ENCODE assay signal across 19 cellular contexts in genomic region chr2:15154289-15154688, GRCh38.
DNase-seq lines count a peak whose midpoint lies in the region; ATAC-seq and TF ChIP-seq lines count a peak whose summit lies in the region.
"Had no signal": no experiment of that assay in that cellular context is flagged by ENCODE, and none has a peak within 500 bp of the region (broad histone marks: within the 10 kb centered on the region; RNA-seq: fewer than 3 reads in every experiment).

No MANE protein-coding gene starts in this region.

- peaks cover 7% of the 10 kb centered on the region for H3K27me3 Mint-ChIP-seq in stimulated activated naive CD8-positive, alpha-beta T cell treated with anti-CD3 and anti-CD28 coated beads, Interleukin-15, amount 100 ng/mL, for 72 hours
- H3K27me3 Mint-ChIP-seq in HFFc6 (ENCODE audit: insufficient read depth) = no peaks in the 10 kb centered on the region; the same call in 1 of the 2 replicates

- H3K36me3 Mint-ChIP-seq in activated naive CD4-positive, alpha-beta T cell treated with anti-CD3 and anti-CD28 coated beads, Interleukin-2, amount 50 U/mL, for 72 hours = peaks cover 4 to 6% of the 10 kb centered on the region in 2 donors
- H3K36me3 Mint-ChIP-seq in HFFc6 (ENCODE audit: low read depth) = no peaks in the 10 kb centered on the region

- H3K4me3 Mint-ChIP-seq in stimulated activated naive CD8-positive, alpha-beta T cell treated with anti-CD3 and anti-CD28 coated beads, Interleukin-15, amount 100 ng/mL, for 72 hours = no peak overlapping the region
- H3K4me3 Mint-ChIP-seq in HFFc6 = no peak overlapping the region

- DNase-seq in activated naive CD4-positive, alpha-beta T cell treated with anti-CD3 and anti-CD28 coated beads, Interleukin-2, amount 50 U/mL, for 72 hours (ENCODE audit: low spot score in 2 of 2) = no peak
- no peak for DNase-seq in activated naive CD4-positive, alpha-beta T cell (lab: John Stamatoyannopoulos, UW)
- DNase-seq in SJSA1 (ENCODE audit: low read depth in 1 of 2, low spot score in 2 of 2) (peak in 1 of 2 experiments; percentile 66), kidney glomerular epithelial cell (lab: John Stamatoyannopoulos, UW) (peak; percentile 52), NCI-H1048 (lab: John Stamatoyannopoulos, UW) (no peak), HFFc6 (no peak)
- DNase-seq in stimulated activated naive CD8-positive, alpha-beta T cell treated with anti-CD3 and anti-CD28 coated beads, Interleukin-15, amount 100 ng/mL, for 72 hours = peak in 1 of 2 donors; percentile 22
- DNase-seq: activated CD4-positive, alpha-beta T cell treated with anti-CD3 and anti-CD28 coated beads for 4 hours; BE2C; COR-L47; DMS79 treated with DMSO at 0.1 percent for 48 hours; NCI-H187 treated with DMSO at 0.1 percent for 48 hours; posterior cingulate gyrus; SK-N-SH; stimulated activated CD8-positive, alpha-beta memory T cell treated with anti-CD3 and anti-CD28 coated beads, Interleukin-4, amount 100 ng/mL, for 48 hours; substantia nigra had no signal

- H3K9me3 ChIP-seq in SJSA1 (replicated peaks) = no peaks in the 10 kb centered on the region
- H3K9me3 ChIP-seq: BE2C, gastroesophageal sphincter, SK-N-SH had no signal

- no peak overlapping the region for H3K27ac Mint-ChIP-seq in activated naive CD4-positive, alpha-beta T cell treated with anti-CD3 and anti-CD28 coated beads, Interleukin-2, amount 50 U/mL, for 72 hours
- H3K27ac Mint-ChIP-seq in stimulated activated naive CD8-positive, alpha-beta T cell treated with anti-CD3 and anti-CD28 coated beads, Interleukin-15, amount 100 ng/mL, for 72 hours = no peak overlapping the region
- H3K27ac Mint-ChIP-seq in HFFc6 = no peak overlapping the region

- peaks cover 19% of the 10 kb centered on the region for H3K4me1 Mint-ChIP-seq in stimulated activated naive CD8-positive, alpha-beta T cell treated with anti-CD3 and anti-CD28 coated beads, Interleukin-15, amount 100 ng/mL, for 72 hours
- peaks cover 7% of the 10 kb centered on the region; the same call in 1 of the 2 replicates for H3K4me1 Mint-ChIP-seq in HFFc6 (ENCODE audit: low read depth)

- no peaks in the 10 kb centered on the region for H3K36me3 ChIP-seq in SJSA1
- H3K36me3 ChIP-seq: BE2C, gastroesophageal sphincter had no signal

- TF ChIP-seq CTCF in HFFc6 (IDR thresholded peaks at IDR 0.05) = no peak

- peaks cover 15% of the 10 kb centered on the region for H3K4me1 ChIP-seq in SJSA1 (replicated peaks)
- H3K4me1 ChIP-seq: BE2C, gastroesophageal sphincter had no signal

- H3K4me3 ChIP-seq in SJSA1 = no peak overlapping the region
- H3K4me3 ChIP-seq: gastroesophageal sphincter had no signal

- peak overlapping the region; percentile 57 for H3K27ac ChIP-seq in SJSA1
- H3K27ac ChIP-seq: gastroesophageal sphincter, RWPE1 had no signal

- no peaks in the 10 kb centered on the region for H3K27me3 ChIP-seq in SJSA1 (replicated peaks)
- H3K27me3 ChIP-seq: BE2C, gastroesophageal sphincter had no signal

- H3K9me3 Mint-ChIP-seq in activated naive CD4-positive, alpha-beta T cell treated with anti-CD3 and anti-CD28 coated beads, Interleukin-2, amount 50 U/mL, for 72 hours = peaks cover 0 to 9% of the 10 kb centered on the region in 2 donors
- H3K9me3 Mint-ChIP-seq in stimulated activated naive CD8-positive, alpha-beta T cell treated with anti-CD3 and anti-CD28 coated beads, Interleukin-15, amount 100 ng/mL, for 72 hours = no peaks in the 10 kb centered on the region
- H3K9me3 Mint-ChIP-seq in HFFc6 = no peaks in the 10 kb centered on the region

- peak; percentile 40 to 78 for ATAC-seq in activated naive CD4-positive, alpha-beta T cell treated with anti-CD3 and anti-CD28 coated beads, Interleukin-2, amount 50 U/mL, for 72 hours
- ATAC-seq in stimulated activated naive CD8-positive, alpha-beta T cell treated with anti-CD3 and anti-CD28 coated beads, Interleukin-15, amount 100 ng/mL, for 72 hours = peak; percentile 96
- ATAC-seq in GM21825 (IDR thresholded peaks at IDR 0.05; ENCODE audit: unreplicated experiment) = no peak
- ATAC-seq: gastroesophageal sphincter had no signal
